Comparison of ENCODE assay signal across 24 cellular contexts in the genomic region with DNA sequence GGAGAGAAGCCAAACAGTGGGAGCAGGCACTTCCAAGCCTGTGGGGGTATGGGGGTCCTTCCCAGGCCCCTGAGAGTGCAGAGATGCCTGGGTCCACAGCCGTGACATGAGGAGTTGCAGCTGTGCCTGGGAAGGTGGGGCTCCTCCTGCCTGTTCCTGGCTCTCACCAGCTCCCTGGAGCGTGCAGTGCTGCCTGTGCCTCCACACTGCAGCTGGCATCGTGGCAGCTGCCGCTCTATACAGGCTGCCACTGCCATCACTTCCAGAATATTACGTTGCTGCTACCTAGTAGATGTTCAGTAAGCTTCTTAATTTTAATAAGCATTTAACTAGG.
A peak's percentile ranks its signal among the peaks of the same experiment; 100 is the strongest.
DNase-seq lines count a peak whose midpoint lies in the region; ATAC-seq, FAIRE-seq and TF ChIP-seq lines count a peak whose summit lies in the region.
"Had no signal": no experiment of that assay in that cellular context is flagged by ENCODE, and none has a peak within 500 bp of the region (broad histone marks: within the 10 kb centered on the region; RNA-seq: fewer than 3 reads in every experiment).

No MANE protein-coding gene starts in this region.

- no peak overlapping the region for H3K4me2 ChIP-seq in HepG2 (ENCODE audit: low read depth, low read length)
- H3K4me2 ChIP-seq: hepatocyte had no signal

- peak in 1 of 2 donors; percentile 2 for TF ChIP-seq RAD21 in liver (IDR thresholded peaks at IDR 0.05)
- no peak for TF ChIP-seq RAD21 in HepG2 (CRISPR knock-in tag; IDR thresholded peaks at IDR 0.05)

- BruUV-seq in HepG2 (replicated peaks; lab: Mats Ljungman, UMichigan), result no TSS peak

- no peak overlapping the region for H2AFZ ChIP-seq in HepG2 (ENCODE audit: low read length)
- H2AFZ ChIP-seq: hepatocyte had no signal

- in situ Hi-C loops in HepG2 (cut with HindIII; ENCODE audit: extremely low pct_ligation_motif_present, low pct_unique_long_range_greater_than_20kb), result no loop called here

- no peaks in the 10 kb centered on the region for H3K79me2 ChIP-seq in HepG2 (ENCODE audit: insufficient read depth, low read length)
- H3K79me2 ChIP-seq: hepatocyte had no signal

- H3K4me3 ChIP-seq in liver (ENCODE audit: low read depth in 1 of 3, low read length in 3 of 3) (no peak overlapping the region), HepG2 (replicated peaks in 1 of 3; ENCODE audit: insufficient read depth in 1 of 3, low read depth in 2 of 3, low read length in 3 of 3) (no peak overlapping the region), RWPE2 (ENCODE audit: severe bottlenecking) (no peak overlapping the region)
- H3K4me3 ChIP-seq: gastroesophageal sphincter, HAP-1, hepatocyte, psoas muscle, transverse colon had no signal

- H3K9me3 ChIP-seq in liver (ENCODE audit: control insufficient read depth in 4 of 4, low read length in 3 of 4) (no peaks in the 10 kb centered on the region), HepG2 (ENCODE audit: low read length) (no peaks in the 10 kb centered on the region), RWPE2 (ENCODE audit: severe bottlenecking) (no peaks in the 10 kb centered on the region)
- H3K9me3 ChIP-seq: gastroesophageal sphincter, HAP-1, psoas muscle, transverse colon had no signal

- H4K20me1 ChIP-seq in HepG2 (ENCODE audit: insufficient read depth, low read length), result no peaks in the 10 kb centered on the region

- 82% methylated on average over 5 of the region's 5 CpGs for WGBS in liver
- WGBS in HepG2 (ENCODE audit: low lambda C conversion rate), result 25% methylated on average over 1 of the region's 5 CpGs

- POLR2A ChIA-PET in HepG2 (lab: Yijun Ruan, JAX), result no interaction called here

- no peak for TF ChIP-seq EP300 in HepG2 (IDR thresholded peaks at IDR 0.05; ENCODE audit: low read depth in 2 of 2, low read length in 2 of 2)
- TF ChIP-seq EP300 in HepG2 (CRISPR knock-in tag; IDR thresholded peaks at IDR 0.05; ENCODE audit: borderline replicate concordance), result no peak

- no peak for TF ChIP-seq POLR2A in HepG2 (IDR thresholded peaks at IDR 0.05; ENCODE audit: insufficient read depth in 1 of 2, low read depth in 2 of 2, low read length in 2 of 2)

- no peaks in the 10 kb centered on the region for H3K36me3 ChIP-seq in liver (ENCODE audit: control insufficient read depth in 4 of 4, insufficient read depth in 3 of 4, low read depth in 1 of 4, low read length in 3 of 4)
- no peaks in the 10 kb centered on the region for H3K36me3 ChIP-seq in HepG2 (replicated peaks in 1 of 2; ENCODE audit: control insufficient read depth in 1 of 2, insufficient read depth in 2 of 2, low read length in 2 of 2)
- H3K36me3 ChIP-seq in RWPE2 (ENCODE audit: low read depth), result no peaks in the 10 kb centered on the region
- H3K36me3 ChIP-seq: gastroesophageal sphincter, HAP-1, transverse colon had no signal

- H3K27me3 ChIP-seq in liver (ENCODE audit: control insufficient read depth in 4 of 4, insufficient read depth in 4 of 4, low read length in 3 of 4), result no peaks in the 10 kb centered on the region
- no peaks in the 10 kb centered on the region; a peak in 1 of 5 replicates for H3K27me3 ChIP-seq in HepG2 (ENCODE audit: control insufficient read depth in 1 of 2, insufficient read depth in 2 of 2, low read length in 2 of 2)
- H3K27me3 ChIP-seq in RWPE2 (ENCODE audit: insufficient read depth, poor library complexity, severe bottlenecking), result no peaks in the 10 kb centered on the region
- H3K27me3 ChIP-seq: gastroesophageal sphincter, hepatocyte, transverse colon had no signal

- FAIRE-seq in HepG2 (lab: Jason Lieb, UNC), result no peak
- FAIRE-seq: GM18507 had no signal

- ATAC-seq in HepG2 (no peak), RWPE2 (ENCODE audit: low read depth) (no peak), GM18498 (IDR thresholded peaks at IDR 0.05; ENCODE audit: unreplicated experiment) (no peak), HG03025 (IDR thresholded peaks at IDR 0.05; ENCODE audit: low FRiP score, unreplicated experiment) (no peak)
- ATAC-seq: activated CD4-positive, alpha-beta T cell treated with anti-CD3 and anti-CD28 coated beads for 36 hours; gastroesophageal sphincter; left colon; naive thymus-derived CD8-positive, alpha-beta T cell; psoas muscle had no signal

- peaks cover 2 to 37% (median 26%) of the 10 kb centered on the region in 4 donors for H3K4me1 ChIP-seq in liver (ENCODE audit: control insufficient read depth in 4 of 4, insufficient read depth in 4 of 4, low read length in 3 of 4)
- H3K4me1 ChIP-seq in HepG2 (ENCODE audit: insufficient read depth, low read length), result no peaks in the 10 kb centered on the region
- no peaks in the 10 kb centered on the region for H3K4me1 ChIP-seq in RWPE2 (ENCODE audit: insufficient read depth, poor library complexity, severe bottlenecking)
- H3K4me1 ChIP-seq: gastroesophageal sphincter, HAP-1 had no signal

- H3K27ac ChIP-seq in liver (ENCODE audit: low read depth in 1 of 2, low read length in 2 of 2), result peak overlapping the region in 1 of 2 donors; percentile 37
- no peak overlapping the region for H3K27ac ChIP-seq in HepG2 (ENCODE audit: extremely low read length, insufficient read depth, low read length)
- no peak overlapping the region for H3K27ac ChIP-seq in RWPE2 (ENCODE audit: poor library complexity, severe bottlenecking)
- H3K27ac ChIP-seq: gastroesophageal sphincter, hepatocyte, psoas muscle, transverse colon had no signal

- no peak for TF ChIP-seq CTCF in liver (IDR thresholded peaks at IDR 0.05; ENCODE audit: low read depth, low read length, missing input control)
- no peak for TF ChIP-seq CTCF in HepG2 (CRISPR knock-in tag; IDR thresholded peaks at IDR 0.05)
- no peak for TF ChIP-seq CTCF in RWPE2 (IDR thresholded peaks at IDR 0.05; ENCODE audit: poor library complexity, severe bottlenecking)
- no peak for TF ChIP-seq CTCF in GM10266 (IDR thresholded peaks at IDR 0.05; ENCODE audit: control insufficient read depth, insufficient read depth, low read depth, missing control alignments)

- DNase-seq in HepG2 (ENCODE audit: low spot score) (no peak), RWPE2 (ENCODE audit: low spot score) (peak; percentile 14), myocyte (ENCODE audit: low read depth) (peak; percentile 9), GM10266 (ENCODE audit: extremely low spot score) (no peak)
- DNase-seq: activated CD4-positive, alpha-beta T cell treated with anti-CD3 and anti-CD28 coated beads for 36 hours; activated naive CD8-positive, alpha-beta T cell treated with anti-CD3 and anti-CD28 coated beads, Interleukin-2, amount 50 U/mL, for 24 hours; activated T-cell treated with anti-CD3 and anti-CD28 coated beads, Interleukin-2, amount 50 U/mL, for 1 hour; central memory CD4-positive, alpha-beta T cell; COR-L47; DND-41; KBM-7; naive thymus-derived CD8-positive, alpha-beta T cell; NCI-H2081 treated with DMSO at 0.1 percent for 48 hours; occipital lobe; psoas muscle; transverse colon had no signal

- CTCF ChIA-PET in HepG2 (lab: Yijun Ruan, JAX; ENCODE audit: low intra/inter-chr PET ratio, low total read pairs), result no interaction called here

- intact Hi-C loops in HepG2 (cut with micrococcal nuclease; ENCODE audit: unreplicated experiment), result no loop called here

- H3K9ac ChIP-seq in liver (ENCODE audit: low read depth in 1 of 2, low read length in 2 of 2) (no peak overlapping the region), HepG2 (ENCODE audit: insufficient read depth, low read depth, low read length) (no peak overlapping the region)

TF ChIP-seq in liver, 16 proteins besides CTCF, POLR2A, EP300 and RAD21:
- TF ChIP-seq, protein P1, sequence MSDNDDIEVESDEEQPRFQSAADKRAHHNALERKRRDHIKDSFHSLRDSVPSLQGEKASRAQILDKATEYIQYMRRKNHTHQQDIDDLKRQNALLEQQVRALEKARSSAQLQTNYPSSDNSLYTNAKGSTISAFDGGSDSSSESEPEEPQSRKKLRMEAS (IDR thresholded peaks at IDR 0.05), result no peak
- peak; percentile 2 for TF ChIP-seq FOXA1 (IDR thresholded peaks at IDR 0.05)
- TF ChIP-seq HNF4A (conservative IDR thresholded peaks at IDR 0.05), result no peak
- no peak for TF ChIP-seq EGR1 (IDR thresholded peaks at IDR 0.05; ENCODE audit: low read depth in 2 of 2)

TF ChIP-seq in HepG2, 621 proteins besides CTCF, POLR2A, EP300 and RAD21:
- TF ChIP-seq FIP1L1 (IDR thresholded peaks at IDR 0.05; ENCODE audit: borderline replicate concordance, insufficient read depth, low read depth, low read length), result no peak

Comparison
In these comparisons a context has a peak if more than half of its experiments do, and no peak if none do; other contexts are left out.
1. DNase-seq: peak in RWPE2 (single experiment) and myocyte (single experiment); none in HepG2 (single experiment) and GM10266 (single experiment).